In the genomic region with DNA sequence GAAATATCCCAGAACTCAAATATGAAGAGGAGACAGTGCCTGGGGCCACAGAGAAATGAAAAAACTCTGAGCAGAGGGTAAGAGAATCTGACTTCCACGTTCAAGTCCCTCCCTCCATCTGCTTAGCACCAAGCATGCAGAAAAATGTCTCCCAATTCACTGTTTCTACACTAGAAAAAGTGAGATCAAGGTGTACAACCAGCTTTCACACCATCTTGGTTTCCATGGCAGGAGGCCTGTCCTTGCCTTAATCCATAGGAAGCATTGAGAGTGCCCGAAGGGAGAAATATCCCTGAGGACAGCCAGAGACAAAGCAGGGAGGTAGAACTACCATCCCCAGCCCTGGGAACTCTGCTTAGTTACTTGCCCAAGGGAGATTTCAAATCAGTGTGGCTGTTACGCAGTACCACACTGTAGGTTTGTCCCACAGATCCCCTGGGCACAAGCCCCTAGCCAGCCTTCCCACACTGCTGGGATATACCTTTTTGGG, we compare ENCODE assay signal across 15 cellular contexts.
DNase-seq lines count a peak whose midpoint lies in the region; ATAC-seq and TF ChIP-seq lines count a peak whose summit lies in the region.
"Had no signal": no experiment of that assay in that cellular context is flagged by ENCODE, and none has a peak within 500 bp of the region (broad histone marks: within the 10 kb centered on the region; RNA-seq: fewer than 3 reads in every experiment).

No MANE protein-coding gene starts in this region.

- no peaks in the 10 kb centered on the region for H3K27me3 ChIP-seq in CD4-positive, alpha-beta memory T cell (ENCODE audit: insufficient read depth, low read length)
- peaks cover 32% of the 10 kb centered on the region for H3K27me3 ChIP-seq in osteoblast (ENCODE audit: insufficient read depth, low read length)
- H3K27me3 ChIP-seq: brain microvascular endothelial cell had no signal

- no peaks in the 10 kb centered on the region for H4K20me1 ChIP-seq in osteoblast (ENCODE audit: insufficient read depth, low read length)

- peaks cover 0 to 5% (median 0%) of the 10 kb centered on the region in 8 donors for H3K9me3 Mint-ChIP-seq in CD4-positive, alpha-beta memory T cell
- H3K9me3 Mint-ChIP-seq in activated naive CD8-positive, alpha-beta T cell (ENCODE audit: low read depth), result no peaks in the 10 kb centered on the region

- H3K27ac ChIP-seq in CD4-positive, alpha-beta memory T cell (ENCODE audit: low read depth, low read length), result peak overlapping the region; percentile 63
- H3K27ac ChIP-seq in osteoblast (ENCODE audit: low read depth, low read length), result no peak overlapping the region
- H3K27ac ChIP-seq: brain microvascular endothelial cell had no signal

- peaks cover 68% of the 10 kb centered on the region for H3K4me1 ChIP-seq in CD4-positive, alpha-beta memory T cell (ENCODE audit: insufficient read depth, low read length)
- no peaks in the 10 kb centered on the region for H3K4me1 ChIP-seq in osteoblast (ENCODE audit: insufficient read depth, low read length)

- intact Hi-C loops in CD4-positive, alpha-beta memory T cell (cut with micrococcal nuclease), result loop anchor here (2.0 kb wide), 1 partner anchor 16 kb away; no protein-coding TSS in a partner anchor

- H3K27me3 Mint-ChIP-seq in CD4-positive, alpha-beta memory T cell, result no peaks in the 10 kb centered on the region
- H3K27me3 Mint-ChIP-seq in activated naive CD8-positive, alpha-beta T cell, result no peaks in the 10 kb centered on the region

- no peaks in the 10 kb centered on the region for H3K79me2 ChIP-seq in osteoblast (ENCODE audit: insufficient read depth, low read length)

- no peaks in the 10 kb centered on the region for H3K9me3 ChIP-seq in CD4-positive, alpha-beta memory T cell (ENCODE audit: control insufficient read depth in 1 of 2, low read length in 2 of 2)
- H3K9me3 ChIP-seq in osteoblast (ENCODE audit: low read depth, low read length), result no peaks in the 10 kb centered on the region

- CTCF ChIA-PET in CD4-positive, alpha-beta memory T cell (lab: Charles Lee; ENCODE audit: partially characterized antibody), result interaction anchor here (1.0 to 3.9 kb wide), 11 partner anchors 9 to 106 kb away, joined by 3 to 35 read pairs (median 9); a partner anchor contains a TSS

- peaks cover 14% of the 10 kb centered on the region for H3K36me3 ChIP-seq in CD4-positive, alpha-beta memory T cell (ENCODE audit: insufficient read depth, low read length)
- no peaks in the 10 kb centered on the region for H3K36me3 ChIP-seq in osteoblast (ENCODE audit: insufficient read depth, low read length)
- H3K36me3 ChIP-seq: brain microvascular endothelial cell had no signal

- H3K36me3 Mint-ChIP-seq in CD4-positive, alpha-beta memory T cell, result peaks cover 58 to 60% of the 10 kb centered on the region in 2 donors
- H3K36me3 Mint-ChIP-seq in activated naive CD8-positive, alpha-beta T cell, result peaks cover 45% of the 10 kb centered on the region

- peak overlapping the region; percentile 21 to 60 for H3K4me3 ChIP-seq in CD4-positive, alpha-beta memory T cell (ENCODE audit: low read length in 2 of 2)
- H3K4me3 ChIP-seq in HFF-Myc (replicated peaks; ENCODE audit: low read depth, low read length) (0 out of 2 replicates have a peak overlapping the region, but pooled peaks have one; percentile 8), osteoblast (ENCODE audit: insufficient read depth, low read length) (peak overlapping the region; percentile 64)
- H3K4me3 ChIP-seq: K562 had no signal

- TF ChIP-seq CTCF in HFF-Myc (IDR thresholded peaks at IDR 0.05; ENCODE audit: low read depth, low read length, missing control alignments) (no peak), osteoblast (IDR thresholded peaks at IDR 0.05; ENCODE audit: extremely low read depth, low read depth, low read length) (no peak), omental fat pad (IDR thresholded peaks at IDR 0.05) (no peak)

- H3K4me3 Mint-ChIP-seq in CD4-positive, alpha-beta memory T cell, result peak overlapping the region; percentile 75 to 91 (median 80)
- H3K4me3 Mint-ChIP-seq in activated naive CD8-positive, alpha-beta T cell, result peak overlapping the region; percentile 79

- H3K4me2 ChIP-seq in osteoblast (ENCODE audit: insufficient read depth, low read length), result peak overlapping the region; percentile 80

- H2AFZ ChIP-seq in osteoblast (ENCODE audit: low read length), result peak overlapping the region; percentile 82

- no peak for DNase-seq in CD4-positive, alpha-beta memory T cell
- DNase-seq in HFF-Myc (ENCODE audit: extremely low read depth, low read depth) (no peak), osteoblast (ENCODE audit: insufficient read length, low spot score, missing footprints) (no peak), DMS79 treated with DMSO at 0.1 percent for 48 hours (lab: John Stamatoyannopoulos, UW) (no peak), omental fat pad (ENCODE audit: low spot score) (no peak), NCI-H1436 (lab: John Stamatoyannopoulos, UW) (no peak)
- DNase-seq: activated CD8-positive, alpha-beta memory T cell treated with anti-CD3 and anti-CD28 coated beads, Interleukin-2, amount 50 U/mL, for 4 hours; brain microvascular endothelial cell; NCI-H2029 treated with DMSO at 0.1 percent for 48 hours; OCI-M1; stimulated activated CD4-positive, alpha-beta T cell treated with anti-CD3 and anti-CD28 coated beads, Interleukin-4, amount 100 ng/mL, for 4 hours; substantia nigra had no signal

- POLR2A ChIA-PET in CD4-positive, alpha-beta memory T cell (lab: Charles Lee; ENCODE audit: partially characterized antibody), result interaction anchor here (1.1 to 8.7 kb wide), 13 partner anchors 9 to 106 kb away, joined by 3 to 205 read pairs (median 12); a partner anchor contains a TSS

- no peak for ATAC-seq in HG03439 (IDR thresholded peaks at IDR 0.05; ENCODE audit: unreplicated experiment)
- no peak for ATAC-seq in omental fat pad (ENCODE audit: low FRiP score)
- ATAC-seq: K562 had no signal

- peaks cover 73 to 84% (median 76%) of the 10 kb centered on the region in 4 donors for H3K4me1 Mint-ChIP-seq in CD4-positive, alpha-beta memory T cell
- H3K4me1 Mint-ChIP-seq in activated naive CD8-positive, alpha-beta T cell (ENCODE audit: low read depth), result peaks cover 71% of the 10 kb centered on the region

- peak overlapping the region; percentile 89 to 96 (median 92) for H3K27ac Mint-ChIP-seq in CD4-positive, alpha-beta memory T cell
- peak overlapping the region; percentile 96 for H3K27ac Mint-ChIP-seq in activated naive CD8-positive, alpha-beta T cell

Comparison
In these comparisons a context has a peak if more than half of its experiments do, and no peak if none do; other contexts are left out.
1. H3K4me3 ChIP-seq: peak in every context shown above with its lines; median percentile 64 in osteoblast; 40 in CD4-positive, alpha-beta memory T cell; 8 in HFF-Myc.